ENCODE assay signal across 18 cellular contexts in the genomic region with DNA sequence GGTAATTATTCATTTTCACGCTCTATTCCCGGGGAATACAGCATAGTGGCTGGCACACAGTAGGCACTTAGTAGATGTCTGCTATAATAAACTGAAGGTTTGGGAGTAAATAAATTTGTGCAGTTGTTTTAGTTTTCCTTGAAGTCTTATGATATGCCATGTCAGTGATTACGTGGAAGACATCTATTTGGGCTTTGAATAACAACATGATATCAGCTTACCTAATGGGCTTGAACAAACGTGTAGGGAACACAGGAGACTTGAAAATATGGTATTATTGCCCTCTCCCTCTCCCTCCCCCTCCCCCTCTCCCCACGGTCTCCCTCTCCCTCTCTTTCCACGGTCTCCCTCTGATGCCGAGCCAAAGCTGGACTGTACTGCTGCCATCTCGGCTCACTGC. TPM values are rescaled to one million over a fixed set of nuclear protein-coding genes. Genes with fewer than 3 reads are reported as not detected.
DNase-seq lines count a peak whose midpoint lies in the region; ATAC-seq, FAIRE-seq and TF ChIP-seq lines count a peak whose summit lies in the region.
"Had no signal": no experiment of that assay in that cellular context is flagged by ENCODE, and none has a peak within 500 bp of the region (broad histone marks: within the 10 kb centered on the region; RNA-seq: fewer than 3 reads in every experiment).

No MANE protein-coding gene starts in this region.

- peak overlapping the region; percentile 85 for H3K4me3 Mint-ChIP-seq in endothelial cell (ENCODE audit: unreplicated experiment)
- no peak overlapping the region for H3K4me3 Mint-ChIP-seq in stimulated activated naive B cell treated with anti-CD40 and anti-IgM and Interleukin-4, amounts not matched to agents 10 μg/mL and 1 μg/mL and 100 μg/mL, for 72 hours
- H3K4me3 Mint-ChIP-seq: B cell; CD4-positive, alpha-beta T cell; CD8-positive, alpha-beta T cell had no signal

- TF ChIP-seq CTCF in endothelial cell (IDR thresholded peaks at IDR 0.05; ENCODE audit: unreplicated experiment): no peak

- H3K36me3 Mint-ChIP-seq in endothelial cell (ENCODE audit: low read depth, unreplicated experiment): peaks cover 19% of the 10 kb centered on the region
- peaks cover 37 to 45% of the 10 kb centered on the region in 2 donors for H3K36me3 Mint-ChIP-seq in stimulated activated naive B cell treated with anti-CD40 and anti-IgM and Interleukin-4, amounts not matched to agents 10 μg/mL and 1 μg/mL and 100 μg/mL, for 72 hours

- H3K9me3 Mint-ChIP-seq in endothelial cell (ENCODE audit: unreplicated experiment): peaks cover 12% of the 10 kb centered on the region
- H3K9me3 Mint-ChIP-seq in stimulated activated naive B cell treated with anti-CD40 and anti-IgM and Interleukin-4, amounts not matched to agents 10 μg/mL and 1 μg/mL and 100 μg/mL, for 72 hours: peaks cover 5% of the 10 kb centered on the region in 2 donors
- H3K9me3 Mint-ChIP-seq: CD4-positive, alpha-beta T cell had no signal

- no peak for ATAC-seq in stimulated activated naive B cell treated with anti-CD40 and anti-IgM and Interleukin-4, amounts not matched to agents 10 μg/mL and 1 μg/mL and 100 μg/mL, for 72 hours (replicated peaks)
- ATAC-seq: A549; CD8-positive, alpha-beta T cell had no signal

- DNase-seq in NCI-H2171 treated with DMSO at 0.1 percent for 48 hours (lab: John Stamatoyannopoulos, UW) (peak; percentile 4), NCI-H2171 (lab: John Stamatoyannopoulos, UW) (no peak), endothelial cell (ENCODE audit: low spot score) (no peak), urothelium cell line (ENCODE audit: low spot score) (no peak)
- DNase-seq in stimulated activated naive B cell treated with anti-CD40 and anti-IgM and Interleukin-4, amounts not matched to agents 10 μg/mL and 1 μg/mL and 100 μg/mL, for 72 hours: no peak
- DNase-seq: AML-193; Caco-2; Calu3; CD4-positive, alpha-beta T cell; CD8-positive, alpha-beta T cell; DMS79 treated with DMSO at 0.1 percent for 48 hours; GF-D8 had no signal

- no peaks in the 10 kb centered on the region for H3K27me3 Mint-ChIP-seq in endothelial cell (ENCODE audit: unreplicated experiment)
- no peaks in the 10 kb centered on the region for H3K27me3 Mint-ChIP-seq in stimulated activated naive B cell treated with anti-CD40 and anti-IgM and Interleukin-4, amounts not matched to agents 10 μg/mL and 1 μg/mL and 100 μg/mL, for 72 hours
- H3K27me3 Mint-ChIP-seq: B cell; CD4-positive, alpha-beta T cell had no signal

- FAIRE-seq in urothelium cell line (lab: Jason Lieb, UNC): no peak
- FAIRE-seq: A549, D721Med, G401.6, GM12891, GM19239 had no signal

- no peak overlapping the region for H3K27ac Mint-ChIP-seq in endothelial cell (ENCODE audit: unreplicated experiment)
- peak overlapping the region; percentile 66 for H3K27ac Mint-ChIP-seq in stimulated activated naive B cell treated with anti-CD40 and anti-IgM and Interleukin-4, amounts not matched to agents 10 μg/mL and 1 μg/mL and 100 μg/mL, for 72 hours
- H3K27ac Mint-ChIP-seq: B cell; CD4-positive, alpha-beta T cell; CD8-positive, alpha-beta T cell had no signal

- no peaks in the 10 kb centered on the region for H3K4me1 Mint-ChIP-seq in endothelial cell (ENCODE audit: unreplicated experiment)
- H3K4me1 Mint-ChIP-seq in stimulated activated naive B cell treated with anti-CD40 and anti-IgM and Interleukin-4, amounts not matched to agents 10 μg/mL and 1 μg/mL and 100 μg/mL, for 72 hours: no peaks in the 10 kb centered on the region
- H3K4me1 Mint-ChIP-seq: B cell had no signal

RNA-seq across cellular contexts. Expression of gene NETO2, which starts 36.3 kb away (rescaled TPM):
- total RNA-seq in endothelial cell (ENCODE audit: unreplicated experiment): 20.0 TPM
